In the genomic region with DNA sequence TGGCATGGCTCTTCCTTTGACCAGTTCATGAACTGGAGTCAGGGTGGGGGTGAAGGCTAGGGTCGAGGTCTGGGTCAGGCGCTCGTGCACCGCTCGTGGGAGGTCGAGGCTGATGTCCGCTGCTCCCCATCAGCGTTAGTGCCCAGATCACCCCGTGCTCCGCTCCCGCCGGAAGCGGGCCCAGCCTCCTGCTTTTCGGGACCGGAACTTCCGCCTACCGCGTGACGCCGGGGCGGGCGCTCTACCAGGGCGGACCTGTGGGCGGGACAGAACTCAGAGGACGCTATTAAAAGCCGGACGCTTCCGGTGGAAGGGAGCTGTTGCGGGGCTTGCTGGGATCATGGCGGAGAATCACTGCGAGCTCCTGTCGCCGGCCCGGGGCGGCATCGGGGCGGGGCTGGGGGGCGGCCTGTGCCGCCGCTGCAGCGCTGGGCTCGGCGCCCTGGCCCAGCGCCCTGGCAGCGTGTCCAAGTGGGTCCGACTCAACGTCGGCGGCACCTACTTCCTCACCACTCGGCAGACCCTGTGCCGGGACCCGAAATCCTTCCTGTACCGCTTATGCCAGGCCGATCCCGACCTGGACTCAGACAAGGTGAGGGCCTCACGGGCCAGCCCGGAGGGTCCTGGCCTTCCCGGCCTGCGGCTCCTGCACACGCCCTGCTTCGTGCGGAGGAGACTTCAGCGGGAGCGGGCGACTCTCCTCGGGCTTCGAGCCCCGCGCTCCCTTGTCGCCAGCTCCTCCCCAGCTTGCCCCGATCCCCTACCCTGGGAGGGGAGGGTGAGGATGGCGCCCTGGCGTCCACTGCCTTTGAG, we compare ENCODE assay signal across 8 cellular contexts. TPM values are rescaled to one million over a fixed set of nuclear protein-coding genes. Genes with fewer than 3 reads are reported as not detected.
A peak's percentile ranks its signal among the peaks of the same experiment; 100 is the strongest.
DNase-seq lines count a peak whose midpoint lies in the region; ATAC-seq and TF ChIP-seq lines count a peak whose summit lies in the region.

TSS of gene KCTD5 (plus strand) at position 315 of the 813 bp plus-strand sequence. CDS start at position 341, 26 bp downstream.

- peaks cover 3% of the 10 kb centered on the region; the same call in 1 of the 2 replicates for H3K36me3 ChIP-seq in BE2C

- peak within 1 kb of the TSS; percentile 100 for H3K4me3 ChIP-seq in BE2C (ENCODE audit: low read depth, low read length)

- no peaks in the 10 kb centered on the region for H3K27me3 ChIP-seq in BE2C

- TF ChIP-seq CTCF in BE2C (IDR thresholded peaks at IDR 0.05; ENCODE audit: low read depth, low read length) = no peak

- ATAC-seq in GM19328 (IDR thresholded peaks at IDR 0.05; ENCODE audit: unreplicated experiment) = peak; percentile 65
- ATAC-seq in HG03521 (IDR thresholded peaks at IDR 0.05; ENCODE audit: unreplicated experiment) = peak; percentile 71
- peak; percentile 97 for ATAC-seq in left lobe of liver

- peaks cover 10% of the 10 kb centered on the region for H3K4me1 ChIP-seq in BE2C

- H3K9me3 ChIP-seq in BE2C = no peaks in the 10 kb centered on the region

- DNase-seq in BE2C (peak; percentile 99), NCI-H748 treated with DMSO at 0.1 percent for 48 hours (lab: John Stamatoyannopoulos, UW) (peak; percentile 68), dedifferentiated amniotic fluid mesenchymal stem cell (ENCODE audit: extremely low spot score) (peak; percentile 98), left lobe of liver (ENCODE audit: low spot score) (peak; percentile 98)
- DNase-seq in activated CD4-positive, alpha-beta T cell treated with anti-CD3 and anti-CD28 coated beads, Interleukin-2, amount 50 U/mL, for 24 hours (ENCODE audit: low read depth in 1 of 2, low spot score in 1 of 2) = peak; percentile 97 to 98
- DNase-seq in stimulated activated CD4-positive, alpha-beta T cell treated with anti-CD3 and anti-CD28 coated beads, Interleukin-2, amount 100 ng/mL, for 24 hours = peak; percentile 98

RNA-seq across cellular contexts. Expression of gene KCTD5, which starts in this region (rescaled TPM):
- 106 TPM for polyA plus RNA-seq in BE2C (2012; ENCODE audit: insufficient read depth, insufficient read length, low read depth)
- total RNA-seq in left lobe of liver = 7.8 TPM

Comparison
In these comparisons a context has a peak if more than half of its experiments do, and no peak if none do; other contexts are left out.
1. Peak in every context shown above with its lines: DNase-seq, ATAC-seq and H3K4me3 ChIP-seq.